ENCODE assay signal across 1 cellular context in genomic region chr16:46621006-46621629, GRCh38.
TF ChIP-seq lines count a peak whose summit lies in the region.

Gene SHCBP1, minus strand, starts transcription at chr16:46621379. Its CDS starts 20 bp downstream, at chr16:46621359.

TF ChIP-seq in HepG2, 621 proteins besides CTCF, POLR2A, EP300 and RAD21 (continued from another document and continues in another):
- TF ChIP-seq FUBP1 (CRISPR knock-in tag; IDR thresholded peaks at IDR 0.05; ENCODE audit: borderline replicate concordance): no peak
- no peak for TF ChIP-seq NFIC (IDR thresholded peaks at IDR 0.05; ENCODE audit: low read length)
- TF ChIP-seq ZNF691 (CRISPR knock-in tag; IDR thresholded peaks at IDR 0.05; ENCODE audit: borderline replicate concordance, low read depth): peak; percentile 76; the same call in 1 of the 2 replicates
- TF ChIP-seq IKZF5 (CRISPR knock-in tag; IDR thresholded peaks at IDR 0.05): peak; percentile 69; the same call in 1 of the 2 replicates
- no peak for TF ChIP-seq MTA3 (CRISPR knock-in tag; IDR thresholded peaks at IDR 0.05)
- TF ChIP-seq ZNF329 (CRISPR knock-in tag; IDR thresholded peaks at IDR 0.05; ENCODE audit: low read depth): peak; percentile 75; the same call in 1 of the 2 replicates
- no peak for TF ChIP-seq XRCC5 (optimal IDR thresholded peaks at IDR 0.05; ENCODE audit: low read length)
- no peak for TF ChIP-seq ZNF576 (CRISPR knock-in tag; IDR thresholded peaks at IDR 0.05)
- TF ChIP-seq ZNF567 (CRISPR knock-in tag; IDR thresholded peaks at IDR 0.05; ENCODE audit: borderline replicate concordance): no peak
- no peak for TF ChIP-seq CBX5 (CRISPR knock-in tag; IDR thresholded peaks at IDR 0.05; ENCODE audit: borderline replicate concordance)
- TF ChIP-seq ZNF124 (CRISPR knock-in tag; IDR thresholded peaks at IDR 0.05): 0 out of 2 replicates have a peak, but pooled peaks have one; percentile 51
- TF ChIP-seq IRF1 (CRISPR knock-in tag; IDR thresholded peaks at IDR 0.05; ENCODE audit: low read depth): 0 out of 2 replicates have a peak, but pooled peaks have one; percentile 47
- no peak for TF ChIP-seq PRMT3 (CRISPR knock-in tag; IDR thresholded peaks at IDR 0.05; ENCODE audit: borderline replicate concordance, low read depth)
- TF ChIP-seq DMTF1 (CRISPR knock-in tag; IDR thresholded peaks at IDR 0.05): no peak
- peak; percentile 32; the same call in 1 of the 2 replicates for TF ChIP-seq HOMEZ (CRISPR knock-in tag; IDR thresholded peaks at IDR 0.05; ENCODE audit: low read depth)
- TF ChIP-seq ZNF232 (CRISPR knock-in tag; IDR thresholded peaks at IDR 0.05; ENCODE audit: borderline replicate concordance): no peak
- peak; percentile 74 for TF ChIP-seq ZNF543 (CRISPR knock-in tag; IDR thresholded peaks at IDR 0.05)
- TF ChIP-seq ZNF687 (CRISPR knock-in tag; IDR thresholded peaks at IDR 0.05): peak; percentile 84
- TF ChIP-seq PHF5A (CRISPR knock-in tag; IDR thresholded peaks at IDR 0.05; ENCODE audit: low read depth, unreplicated experiment): no peak
- no peak for TF ChIP-seq ARNTL (CRISPR knock-in tag; IDR thresholded peaks at IDR 0.05)
- TF ChIP-seq MAF1 (CRISPR knock-in tag; IDR thresholded peaks at IDR 0.05; ENCODE audit: borderline replicate concordance): peak; percentile 78; the same call in 1 of the 2 replicates
- TF ChIP-seq FOXK1 (CRISPR knock-in tag; IDR thresholded peaks at IDR 0.05; ENCODE audit: borderline replicate concordance, low read depth): peak; percentile 91; the same call in 1 of the 2 replicates
- TF ChIP-seq RXRB (CRISPR knock-in tag; IDR thresholded peaks at IDR 0.05; ENCODE audit: borderline replicate concordance): peak; percentile 38; the same call in 1 of the 2 replicates
- TF ChIP-seq XBP1 (CRISPR knock-in tag; IDR thresholded peaks at IDR 0.05): peak; percentile 61; the same call in 1 of the 2 replicates
- TF ChIP-seq ETV5 (CRISPR knock-in tag; IDR thresholded peaks at IDR 0.05; ENCODE audit: borderline replicate concordance): 0 out of 2 replicates have a peak, but pooled peaks have one; percentile 14
- 0 out of 2 replicates have a peak, but pooled peaks have one; percentile 34 for TF ChIP-seq ZNF510 (CRISPR knock-in tag; IDR thresholded peaks at IDR 0.05; ENCODE audit: low read depth)
- 0 out of 2 replicates have a peak, but pooled peaks have one; percentile 52 for TF ChIP-seq TOE1 (CRISPR knock-in tag; IDR thresholded peaks at IDR 0.05)
- no peak for TF ChIP-seq TP53 (CRISPR knock-in tag; conservative IDR thresholded peaks at IDR 0.05)
- 0 out of 2 replicates have a peak, but pooled peaks have one; percentile 4 for TF ChIP-seq STAG1 (CRISPR knock-in tag; IDR thresholded peaks at IDR 0.05)
- peak; percentile 83 for TF ChIP-seq SP4 (CRISPR knock-in tag; IDR thresholded peaks at IDR 0.05)
- 0 out of 2 replicates have a peak, but pooled peaks have one; percentile 26 for TF ChIP-seq ZSCAN9 (CRISPR knock-in tag; IDR thresholded peaks at IDR 0.05; ENCODE audit: borderline replicate concordance)
- TF ChIP-seq ZKSCAN5 (CRISPR knock-in tag; IDR thresholded peaks at IDR 0.05): no peak
- TF ChIP-seq ZNF180 (CRISPR knock-in tag; IDR thresholded peaks at IDR 0.05; ENCODE audit: borderline replicate concordance, low read depth): no peak
- peak; percentile 58; the same call in 1 of the 2 replicates for TF ChIP-seq ZNF746 (CRISPR knock-in tag; IDR thresholded peaks at IDR 0.05)
- TF ChIP-seq ZHX2 (IDR thresholded peaks at IDR 0.05; ENCODE audit: low read depth): no peak
- TF ChIP-seq ZHX2 (CRISPR knock-in tag; IDR thresholded peaks at IDR 0.05; ENCODE audit: borderline replicate concordance): peak; percentile 92; the same call in 1 of the 2 replicates
- TF ChIP-seq ZNF333 (CRISPR knock-in tag; IDR thresholded peaks at IDR 0.05; ENCODE audit: borderline replicate concordance): 0 out of 2 replicates have a peak, but pooled peaks have one; percentile 81
- TF ChIP-seq ZNF652 (CRISPR knock-in tag; IDR thresholded peaks at IDR 0.05; ENCODE audit: borderline replicate concordance, low read depth): no peak
- no peak for TF ChIP-seq SMARCE1 (IDR thresholded peaks at IDR 0.05; ENCODE audit: borderline replicate concordance)
- TF ChIP-seq ZFAT (CRISPR knock-in tag; conservative IDR thresholded peaks at IDR 0.05): no peak
